Comparison of ENCODE assay signal across 20 cellular contexts in the genomic region with DNA sequence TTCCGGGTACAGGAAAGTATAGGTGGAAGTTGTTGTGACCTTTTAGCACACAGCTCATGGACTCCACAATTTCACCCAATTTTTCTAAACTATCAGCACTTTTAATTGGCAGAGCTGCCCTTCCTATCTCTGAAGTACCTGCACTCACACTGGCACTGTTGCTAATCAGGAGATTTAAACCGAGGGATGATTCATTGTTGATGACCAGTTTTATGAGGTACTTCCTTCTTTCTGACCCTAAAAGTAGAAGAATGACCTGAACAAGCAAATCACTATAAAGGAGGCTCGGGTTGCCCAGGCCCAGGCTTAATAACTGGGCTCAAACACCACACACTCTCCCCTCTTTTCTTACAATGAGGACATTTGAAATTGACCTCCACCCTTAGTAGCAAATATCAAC.
A peak's percentile ranks its signal among the peaks of the same experiment; 100 is the strongest.
DNase-seq lines count a peak whose midpoint lies in the region; TF ChIP-seq lines count a peak whose summit lies in the region.
"Had no signal": no experiment of that assay in that cellular context is flagged by ENCODE, and none has a peak within 500 bp of the region (broad histone marks: within the 10 kb centered on the region; RNA-seq: fewer than 3 reads in every experiment).

No MANE protein-coding gene starts in this region.

- in situ Hi-C loops in GM13976 (cut with MboI; ENCODE audit: low sequenced_read_pairs, unreplicated experiment): loop anchor here (25.0 kb wide), 2 partner anchors 380 to 780 kb away; no protein-coding TSS in a partner anchor

- DNase-seq in DMS53 treated with DMSO at 0.1 percent for 48 hours (lab: John Stamatoyannopoulos, UW; ENCODE audit: unreplicated experiment): peak; percentile 8
- DNase-seq in M059J (ENCODE audit: low read depth): peak; percentile 38
- peak; percentile 4 for DNase-seq in SW480 (ENCODE audit: low spot score)
- peak; percentile 34 to 52 for DNase-seq in lung microvascular endothelial cell (ENCODE audit: low read depth in 2 of 2)
- DNase-seq in activated CD4-positive, alpha-beta T cell treated with anti-CD3 and anti-CD28 coated beads for 4 hours: no peak
- no peak for DNase-seq in midbrain (lab: John Stamatoyannopoulos, UW)
- DNase-seq in GM13976 (ENCODE audit: low spot score): no peak
- no peak for DNase-seq in CD1c-positive myeloid dendritic cell (ENCODE audit: extremely low spot score)
- DNase-seq: activated CD4-positive, alpha-beta T cell treated with anti-CD3 and anti-CD28 coated beads, Interleukin-2, amount 10 ng/mL, durations not matched to agents 24 days and 14 days; activated CD8-positive, alpha-beta memory T cell treated with anti-CD3 and anti-CD28 coated beads, Interleukin-2, amount 50 U/mL, for 4 hours; activated gamma-delta T cell treated with Interleukin-2 at 50 U/mL for 16 hours; anterior cingulate cortex; CD8-positive, alpha-beta memory T cell; NCI-H1105; NCI-H82; SHP77; sigmoid colon; stimulated activated CD4-positive, alpha-beta T cell treated with anti-CD3 and anti-CD28 coated beads, Interleukin-1b, Interleukin-23, amount 100 ng/mL, for 48 hours; stomach; upper lobe of right lung had no signal

- no peak for TF ChIP-seq CTCF in GM13976 (IDR thresholded peaks at IDR 0.05; ENCODE audit: borderline replicate concordance, control extremely low read depth, extremely low read depth, insufficient read depth, missing control alignments)

Comparison
In these comparisons a context has a peak if more than half of its experiments do, and no peak if none do; other contexts are left out.
1. DNase-seq: peak in DMS53 treated with DMSO at 0.1 percent for 48 hours (single experiment), M059J (single experiment), SW480 (single experiment) and lung microvascular endothelial cell (2 of 2); none in activated CD4-positive, alpha-beta T cell treated with anti-CD3 and anti-CD28 coated beads for 4 hours (0 of 2), midbrain (single experiment), GM13976 (single experiment) and CD1c-positive myeloid dendritic cell (single experiment).